In genomic region chr18:26863122-26863879, GRCh38 we compare ENCODE assay signal across 8 cellular contexts. TPM values are rescaled to one million over a fixed set of nuclear protein-coding genes. Genes with fewer than 3 reads are reported as not detected.
DNase-seq lines count a peak whose midpoint lies in the region; ATAC-seq and TF ChIP-seq lines count a peak whose summit lies in the region.

No MANE protein-coding gene starts in this region.

- H3K27ac Mint-ChIP-seq in activated CD8-positive, alpha-beta T cell treated with anti-CD3 and anti-CD28 coated beads for 36 hours = no peak overlapping the region

- in situ Hi-C loops in HAP-1 (cut with MboI; ENCODE audit: low sequenced_read_pairs) = no loop called here

- H3K27me3 ChIP-seq in HAP-1 (ENCODE audit: low read depth) (no peaks in the 10 kb centered on the region), right cardiac atrium (ENCODE audit: control insufficient read depth, insufficient read depth) (no peaks in the 10 kb centered on the region)

- CTCF ChIA-PET in activated CD8-positive, alpha-beta T cell treated with anti-CD3 and anti-CD28 coated beads for 36 hours (lab: Charles Lee) = no interaction called here

- DNase-seq in HAP-1 (ENCODE audit: low spot score in 2 of 2) = peak; percentile 68 to 81
- peak; percentile 66 for DNase-seq in SK-N-DZ (ENCODE audit: low spot score)
- peak; percentile 80 to 91 (median 90) for DNase-seq in right cardiac atrium
- no peak for DNase-seq in retinal pigment epithelial cell (ENCODE audit: low read depth)
- no peak for DNase-seq in activated CD8-positive, alpha-beta T cell treated with anti-CD3 and anti-CD28 coated beads for 36 hours
- no peak for DNase-seq in AG08395 (ENCODE audit: low spot score)

- POLR2A ChIA-PET in activated CD8-positive, alpha-beta T cell treated with anti-CD3 and anti-CD28 coated beads for 36 hours (lab: Charles Lee) = no interaction called here

- no peaks in the 10 kb centered on the region for H3K36me3 Mint-ChIP-seq in activated CD8-positive, alpha-beta T cell treated with anti-CD3 and anti-CD28 coated beads for 36 hours (ENCODE audit: low read depth)

- H3K4me3 ChIP-seq in HAP-1 = peak overlapping the region; percentile 20
- H3K4me3 ChIP-seq in right cardiac atrium (ENCODE audit: low read length) = peak overlapping the region; percentile 42
- H3K4me3 ChIP-seq in retinal pigment epithelial cell (ENCODE audit: low read length) = peak overlapping the region; percentile 37

- H3K9me3 ChIP-seq in HAP-1 (no peaks in the 10 kb centered on the region), right cardiac atrium (ENCODE audit: control insufficient read depth, low read length) (no peaks in the 10 kb centered on the region)

- peak overlapping the region; percentile 73 for H3K27ac ChIP-seq in right cardiac atrium (ENCODE audit: low read length)

- peaks cover 7% of the 10 kb centered on the region; the same call in 1 of the 2 replicates for H3K4me1 ChIP-seq in HAP-1
- H3K4me1 ChIP-seq in right cardiac atrium (ENCODE audit: control insufficient read depth, insufficient read depth, low read length) = no peaks in the 10 kb centered on the region

- no peaks in the 10 kb centered on the region for H3K36me3 ChIP-seq in HAP-1 (replicated peaks)

- intact Hi-C loops in right cardiac atrium (cut with DNase I) = no loop called here
- intact Hi-C loops in activated CD8-positive, alpha-beta T cell treated with anti-CD3 and anti-CD28 coated beads for 36 hours (cut with micrococcal nuclease) = no loop called here

- 4% methylated on average over 40 of the region's 40 CpGs for WGBS in right cardiac atrium

- ATAC-seq in right cardiac atrium (peak; percentile 96), GM21423 (IDR thresholded peaks at IDR 0.05; ENCODE audit: unreplicated experiment) (no peak), GM21619 (IDR thresholded peaks at IDR 0.05; ENCODE audit: unreplicated experiment) (no peak)
- ATAC-seq in activated CD8-positive, alpha-beta T cell treated with anti-CD3 and anti-CD28 coated beads for 36 hours = no peak

- peaks cover 17% of the 10 kb centered on the region for H3K27me3 Mint-ChIP-seq in activated CD8-positive, alpha-beta T cell treated with anti-CD3 and anti-CD28 coated beads for 36 hours

- no peak overlapping the region for H3K4me3 Mint-ChIP-seq in activated CD8-positive, alpha-beta T cell treated with anti-CD3 and anti-CD28 coated beads for 36 hours

- TF ChIP-seq CTCF in retinal pigment epithelial cell (conservative IDR thresholded peaks at IDR 0.05; ENCODE audit: low read depth, low read length) = no peak
- no peak for TF ChIP-seq CTCF in activated CD8-positive, alpha-beta T cell treated with anti-CD3 and anti-CD28 coated beads for 36 hours (IDR thresholded peaks at IDR 0.05)

- H3K9me3 Mint-ChIP-seq in activated CD8-positive, alpha-beta T cell treated with anti-CD3 and anti-CD28 coated beads for 36 hours = no peaks in the 10 kb centered on the region

- H3K4me1 Mint-ChIP-seq in activated CD8-positive, alpha-beta T cell treated with anti-CD3 and anti-CD28 coated beads for 36 hours (ENCODE audit: low read depth) = no peaks in the 10 kb centered on the region

RNA-seq across cellular contexts. Expression of gene AQP4, which starts 2.2 kb away (rescaled TPM):
- polyA plus RNA-seq in SK-N-DZ (2014; cell fraction: cytosol; rRNA removed) = 0.87 and 6.3 TPM in 2 replicates
- 0.85 and 1.4 TPM in 2 replicates for polyA plus RNA-seq in SK-N-DZ (2014; cell fraction: nucleus; rRNA removed)
- total RNA-seq in right cardiac atrium = 10 to 100 TPM in 3 of 4 donors, 1 to 10 TPM in 1; 9.7 to 23.6 (median 15.2) TPM
- polyA plus RNA-seq in right cardiac atrium = 5.1 TPM
- not detected for total RNA-seq in activated CD8-positive, alpha-beta T cell treated with anti-CD3 and anti-CD28 coated beads for 36 hours

Comparison
In these comparisons a context has a peak if more than half of its experiments do, and no peak if none do; other contexts are left out.
1. DNase-seq: peak in HAP-1 (2 of 2), SK-N-DZ (single experiment) and right cardiac atrium (3 of 3); none in retinal pigment epithelial cell (single experiment), activated CD8-positive, alpha-beta T cell treated with anti-CD3 and anti-CD28 coated beads for 36 hours (single experiment) and AG08395 (single experiment).
2. ATAC-seq: peak in right cardiac atrium (2 of 2); none in activated CD8-positive, alpha-beta T cell treated with anti-CD3 and anti-CD28 coated beads for 36 hours (single experiment), GM21423 (single experiment) and GM21619 (single experiment).
3. RNA of gene AQP4, which starts 2.2 kb away (total RNA-seq): 9.7 to 23.6 TPM in right cardiac atrium; not detected in activated CD8-positive, alpha-beta T cell treated with anti-CD3 and anti-CD28 coated beads for 36 hours; every median in the first group is over 10 times any median in the second.
4. Peak in every context shown above with its lines, with median percentiles within 50 percentile points of each other: H3K4me3 ChIP-seq.